In genomic region chr12:24922109-24922508, GRCh38 we compare ENCODE assay signal across 14 cellular contexts. TPM values are rescaled to one million over a fixed set of nuclear protein-coding genes. Genes with fewer than 3 reads are reported as not detected.
DNase-seq lines count a peak whose midpoint lies in the region; ATAC-seq and TF ChIP-seq lines count a peak whose summit lies in the region.
"Had no signal": no experiment of that assay in that cellular context is flagged by ENCODE, and none has a peak within 500 bp of the region (broad histone marks: within the 10 kb centered on the region; RNA-seq: fewer than 3 reads in every experiment).

No MANE protein-coding gene starts in this region.

- ATAC-seq in HG03432 (IDR thresholded peaks at IDR 0.05; ENCODE audit: unreplicated experiment) (peak; percentile 72), HG02678 (IDR thresholded peaks at IDR 0.05; ENCODE audit: unreplicated experiment) (no peak)
- peak; percentile 38 for ATAC-seq in naive thymus-derived CD4-positive, alpha-beta T cell

- intact Hi-C loops in naive thymus-derived CD4-positive, alpha-beta T cell (cut with micrococcal nuclease), result no loop called here

- H3K9me3 Mint-ChIP-seq in activated naive CD8-positive, alpha-beta T cell (ENCODE audit: low read depth), result peaks cover 5% of the 10 kb centered on the region
- peaks cover 0 to 15% (median 2%) of the 10 kb centered on the region in 11 donors for H3K9me3 Mint-ChIP-seq in naive thymus-derived CD4-positive, alpha-beta T cell

- no peaks in the 10 kb centered on the region for H3K4me1 ChIP-seq in naive thymus-derived CD4-positive, alpha-beta T cell (ENCODE audit: control insufficient read depth in 2 of 2, insufficient read depth in 2 of 2, low read length in 2 of 2)
- H3K4me1 ChIP-seq in Peyer's patch, result no peaks in the 10 kb centered on the region
- H3K4me1 ChIP-seq: SJCRH30, transverse colon had no signal

- DNase-seq in NK-92 treated with Interleukin-12 subunit alpha and Interleukin-12 subunit beta, amount 100 ng/mL, for 24 hours (lab: John Stamatoyannopoulos, UW), result peak; percentile 5
- DNase-seq in NK-92 (lab: John Stamatoyannopoulos, UW; ENCODE audit: unreplicated experiment) (no peak), Peyer's patch (no peak), GM10248 (ENCODE audit: extremely low spot score) (no peak)
- DNase-seq in naive thymus-derived CD4-positive, alpha-beta T cell, result no peak
- DNase-seq: anterior cingulate cortex, head of caudate nucleus, NCI-H446 treated with DMSO at 0.1 percent for 48 hours, SJCRH30, transverse colon had no signal

- peak overlapping the region; percentile 84 for H3K27ac Mint-ChIP-seq in activated naive CD8-positive, alpha-beta T cell
- H3K27ac Mint-ChIP-seq in naive thymus-derived CD4-positive, alpha-beta T cell, result no peak overlapping the region

- H3K4me3 ChIP-seq in naive thymus-derived CD4-positive, alpha-beta T cell (ENCODE audit: low read length), result no peak overlapping the region
- H3K4me3 ChIP-seq in Peyer's patch, result no peak overlapping the region
- H3K4me3 ChIP-seq: SJCRH30, transverse colon had no signal

- no peak overlapping the region for H3K4me3 Mint-ChIP-seq in activated naive CD8-positive, alpha-beta T cell
- H3K4me3 Mint-ChIP-seq in naive thymus-derived CD4-positive, alpha-beta T cell, result no peak overlapping the region

- TF ChIP-seq POLR2A in Peyer's patch (IDR thresholded peaks at IDR 0.05), result no peak

- H3K36me3 Mint-ChIP-seq in activated naive CD8-positive, alpha-beta T cell, result peaks cover 2% of the 10 kb centered on the region
- H3K36me3 Mint-ChIP-seq in naive thymus-derived CD4-positive, alpha-beta T cell, result peaks cover 0 to 3% (median 0%) of the 10 kb centered on the region in 5 donors

- no peaks in the 10 kb centered on the region for H3K27me3 Mint-ChIP-seq in activated naive CD8-positive, alpha-beta T cell
- peaks cover 0 to 8% (median 0%) of the 10 kb centered on the region in 5 donors for H3K27me3 Mint-ChIP-seq in naive thymus-derived CD4-positive, alpha-beta T cell

- no peak for TF ChIP-seq CTCF in Peyer's patch (IDR thresholded peaks at IDR 0.05)
- no peak for TF ChIP-seq CTCF in GM10248 (IDR thresholded peaks at IDR 0.05; ENCODE audit: control extremely low read depth, extremely low read depth, low read depth, missing control alignments)

- no peaks in the 10 kb centered on the region for H3K9me3 ChIP-seq in naive thymus-derived CD4-positive, alpha-beta T cell (ENCODE audit: control insufficient read depth in 2 of 3, low read length in 3 of 3)
- H3K9me3 ChIP-seq in Peyer's patch, result no peaks in the 10 kb centered on the region
- H3K9me3 ChIP-seq: SJCRH30, transverse colon had no signal

- POLR2A ChIA-PET in naive thymus-derived CD4-positive, alpha-beta T cell (lab: Charles Lee), result no interaction called here
- POLR2A ChIA-PET in GM10248 (lab: Yijun Ruan, JAX), result no interaction called here

- H3K27me3 ChIP-seq in naive thymus-derived CD4-positive, alpha-beta T cell (ENCODE audit: control insufficient read depth in 2 of 2, insufficient read depth in 2 of 2, low read length in 2 of 2), result no peaks in the 10 kb centered on the region
- H3K27me3 ChIP-seq in Peyer's patch, result no peaks in the 10 kb centered on the region
- H3K27me3 ChIP-seq: SJCRH30, transverse colon had no signal

- H3K4me1 Mint-ChIP-seq in activated naive CD8-positive, alpha-beta T cell (ENCODE audit: low read depth), result peaks cover 36% of the 10 kb centered on the region
- H3K4me1 Mint-ChIP-seq in naive thymus-derived CD4-positive, alpha-beta T cell, result peaks cover 0 to 21% (median 0%) of the 10 kb centered on the region in 7 donors

- CTCF ChIA-PET in naive thymus-derived CD4-positive, alpha-beta T cell (lab: Charles Lee), result no interaction called here
- CTCF ChIA-PET in GM10248 (lab: Yijun Ruan, JAX), result interaction anchor here (1.0 to 1.5 kb wide), 3 partner anchors 9 to 26 kb away, joined by 3 to 5 read pairs (median 3); no protein-coding TSS in a partner anchor

- no peaks in the 10 kb centered on the region for H3K36me3 ChIP-seq in naive thymus-derived CD4-positive, alpha-beta T cell (ENCODE audit: control insufficient read depth in 2 of 3, insufficient read depth in 3 of 3, low read length in 3 of 3)
- no peaks in the 10 kb centered on the region for H3K36me3 ChIP-seq in Peyer's patch
- H3K36me3 ChIP-seq: transverse colon had no signal

- no peak overlapping the region for H3K27ac ChIP-seq in naive thymus-derived CD4-positive, alpha-beta T cell (ENCODE audit: low read depth, low read length)
- H3K27ac ChIP-seq in Peyer's patch, result no peak overlapping the region
- H3K27ac ChIP-seq: 22Rv1, SJCRH30, transverse colon had no signal

RNA-seq across cellular contexts. Expression of gene BCAT1, which starts 26.8 kb away (rescaled TPM):
- 10 to 100 TPM in 1 of 5 experiments, 1 to 10 TPM in 3, under 1 TPM in 1; 0.70 to 29.3 (median 1.9) TPM for total RNA-seq in naive thymus-derived CD4-positive, alpha-beta T cell
- polyA plus RNA-seq in naive thymus-derived CD4-positive, alpha-beta T cell, result under 1 TPM; 0.71 to 0.96 TPM
- 10 to 100 TPM in 3 of 4 donors, 1 to 10 TPM in 1; 3.9 to 36.3 (median 13.7) TPM for total RNA-seq in Peyer's patch
